3 cellular contexts compared by ENCODE assay signal in the genomic region with DNA sequence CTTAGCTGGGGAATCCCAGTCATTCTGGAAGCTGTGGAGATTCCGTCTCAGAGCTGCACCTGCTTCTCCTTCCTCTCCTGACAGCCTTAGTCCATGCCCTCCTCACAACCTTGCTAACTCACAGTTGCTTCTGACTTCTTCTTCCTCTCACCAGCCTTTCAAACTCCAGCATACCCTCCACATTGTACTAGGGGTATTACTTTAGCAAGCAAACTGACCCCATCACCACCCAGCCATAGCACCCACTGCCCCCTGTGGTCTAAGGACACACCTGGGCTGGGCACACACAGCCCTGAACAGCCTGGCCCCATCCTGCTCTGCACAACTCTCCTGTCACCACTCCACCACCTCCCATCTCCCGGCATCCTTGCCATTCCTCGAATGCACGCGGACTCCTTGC.
"Had no signal": no experiment of that assay in that cellular context is flagged by ENCODE, and none has a peak within 500 bp of the region (broad histone marks: within the 10 kb centered on the region; RNA-seq: fewer than 3 reads in every experiment).

No MANE protein-coding gene starts in this region.

- DNase-seq: GDM1, GF-D8 had no signal

- H3K4me3 ChIP-seq: GM12878 had no signal

- ATAC-seq: GM12878 had no signal
